ENCODE assay signal across 8 cellular contexts in genomic region chr6:36028088-36028886, GRCh38. TPM values are rescaled to one million over a fixed set of nuclear protein-coding genes. Genes with fewer than 3 reads are reported as not detected.
DNase-seq lines count a peak whose midpoint lies in the region; ATAC-seq and TF ChIP-seq lines count a peak whose summit lies in the region.

No MANE protein-coding gene starts in this region.

- H3K9ac ChIP-seq in DND-41 (ENCODE audit: low read depth, low read length) = peak overlapping the region; percentile 87

- TF ChIP-seq CTCF in DND-41 (IDR thresholded peaks at IDR 0.05; ENCODE audit: borderline replicate concordance, extremely low read depth, low read length, poor library complexity, severe bottlenecking) = no peak

- H3K4me3 Mint-ChIP-seq in effector memory CD8-positive, alpha-beta T cell = peak overlapping the region; percentile 85 to 93

- DNase-seq in DND-41 (peak; percentile 52), CD1c-positive myeloid dendritic cell (ENCODE audit: extremely low spot score) (no peak)
- peak; percentile 45 for DNase-seq in activated CD4-positive, alpha-beta T cell treated with anti-CD3 and anti-CD28 coated beads, Interleukin-2, amount 50 U/mL, for 1 hour
- DNase-seq in effector memory CD8-positive, alpha-beta T cell = peak in 1 of 3 experiments; percentile 25
- DNase-seq in stimulated activated CD8-positive, alpha-beta memory T cell treated with anti-CD3 and anti-CD28 coated beads, Interleukin-15, amount 100 ng/mL, for 48 hours (ENCODE audit: low read depth in 2 of 2) = peak; percentile 4 to 15

- 0% methylated on average over 31 to 39 of the region's 45 CpGs for WGBS in mesodermal cell (ENCODE audit: insufficient coverage in 2 of 2), 2 experiments

- H4K20me1 ChIP-seq in DND-41 (ENCODE audit: insufficient read depth, low read length) = peaks cover 24% of the 10 kb centered on the region; the same call in 1 of the 2 replicates

- H3K4me3 ChIP-seq in DND-41 (ENCODE audit: low read depth in 1 of 2, low read length in 2 of 2) (peak overlapping the region; percentile 89 to 99), mesodermal cell (ENCODE audit: extremely low read depth, insufficient read depth, low read length, poor library complexity, severe bottlenecking) (peak overlapping the region; percentile 95)

- H3K27me3 ChIP-seq in DND-41 (ENCODE audit: insufficient read depth, low read length, poor library complexity) = no peaks in the 10 kb centered on the region

- H3K9me3 ChIP-seq in DND-41 (ENCODE audit: insufficient read depth, low read length, severe bottlenecking) (no peaks in the 10 kb centered on the region), KOPT-K1 (ENCODE audit: insufficient read depth, low read length, poor library complexity, severe bottlenecking) (no peaks in the 10 kb centered on the region), mesodermal cell (ENCODE audit: control insufficient read depth, low read length) (no peaks in the 10 kb centered on the region)

- peak overlapping the region; percentile 64 for H3K4me2 ChIP-seq in DND-41 (ENCODE audit: insufficient read depth, low read length)

- no peaks in the 10 kb centered on the region for H3K9me3 Mint-ChIP-seq in effector memory CD8-positive, alpha-beta T cell

- H3K27me3 Mint-ChIP-seq in effector memory CD8-positive, alpha-beta T cell = peaks cover 18 to 26% of the 10 kb centered on the region in 2 donors

- H3K27ac ChIP-seq in DND-41 (ENCODE audit: low read length) (peak overlapping the region; percentile 91), KOPT-K1 (ENCODE audit: low read depth, low read length, poor library complexity, severe bottlenecking) (peak overlapping the region; percentile 91), mesodermal cell (ENCODE audit: low read depth, low read length, severe bottlenecking) (peak overlapping the region; percentile 82)

- H3K4me1 Mint-ChIP-seq in effector memory CD8-positive, alpha-beta T cell (ENCODE audit: low read depth in 2 of 2) = peaks cover 29 to 37% of the 10 kb centered on the region in 2 donors

- H3K4me1 ChIP-seq in DND-41 (ENCODE audit: insufficient read depth, low read length) (peaks cover 31% of the 10 kb centered on the region), mesodermal cell (ENCODE audit: control insufficient read depth, insufficient read depth, low read length, poor library complexity, severe bottlenecking) (peaks cover 26% of the 10 kb centered on the region)

- H2AFZ ChIP-seq in DND-41 (ENCODE audit: low read depth, low read length) = peak overlapping the region; percentile 87

- peaks cover 57% of the 10 kb centered on the region for H3K79me2 ChIP-seq in DND-41 (ENCODE audit: insufficient read depth, low read length)

- peak overlapping the region; percentile 84 to 95 for H3K27ac Mint-ChIP-seq in effector memory CD8-positive, alpha-beta T cell

- peaks cover 5% of the 10 kb centered on the region; the same call in 1 of the 2 replicates for H3K36me3 ChIP-seq in DND-41 (ENCODE audit: insufficient read depth, low read length)
- no peaks in the 10 kb centered on the region for H3K36me3 ChIP-seq in KOPT-K1 (ENCODE audit: insufficient read depth, low read length)
- H3K36me3 ChIP-seq in mesodermal cell (ENCODE audit: control insufficient read depth, insufficient read depth, low read length) = peaks cover 3% of the 10 kb centered on the region

- ATAC-seq in DND-41 (ENCODE audit: insufficient read depth, low read depth) (peak; percentile 28), GM21717 (IDR thresholded peaks at IDR 0.05; ENCODE audit: unreplicated experiment) (peak; percentile 30)
- ATAC-seq in effector memory CD8-positive, alpha-beta T cell (replicated peaks) = peak; percentile 29

- H3K36me3 Mint-ChIP-seq in effector memory CD8-positive, alpha-beta T cell (ENCODE audit: insufficient read depth) = peaks cover 16% of the 10 kb centered on the region

RNA-seq across cellular contexts. Expression of gene MAPK14, which starts 0.7 kb away (rescaled TPM):
- 43.1 TPM for polyA plus RNA-seq in mesodermal cell (2013, experiment 1 of 2)
- polyA plus RNA-seq in mesodermal cell (2013, experiment 2 of 2) = 43.0 TPM

RNA-seq across cellular contexts. Expression of gene SLC26A8, which starts 3.8 kb away (rescaled TPM):
- polyA plus RNA-seq in mesodermal cell (2013, experiment 1 of 2) = not detected
- polyA plus RNA-seq in mesodermal cell (2013, experiment 2 of 2) = not detected
